In genomic region chr10:32379950-32380547, GRCh38 we compare ENCODE assay signal across 1 cellular context.
TF ChIP-seq lines count a peak whose summit lies in the region.

No MANE protein-coding gene starts in this region.

TF ChIP-seq in K562, 482 proteins besides CTCF, POLR2A, EP300 and RAD21 (continued from another document and continues in another):
- TF ChIP-seq, protein P1, sequence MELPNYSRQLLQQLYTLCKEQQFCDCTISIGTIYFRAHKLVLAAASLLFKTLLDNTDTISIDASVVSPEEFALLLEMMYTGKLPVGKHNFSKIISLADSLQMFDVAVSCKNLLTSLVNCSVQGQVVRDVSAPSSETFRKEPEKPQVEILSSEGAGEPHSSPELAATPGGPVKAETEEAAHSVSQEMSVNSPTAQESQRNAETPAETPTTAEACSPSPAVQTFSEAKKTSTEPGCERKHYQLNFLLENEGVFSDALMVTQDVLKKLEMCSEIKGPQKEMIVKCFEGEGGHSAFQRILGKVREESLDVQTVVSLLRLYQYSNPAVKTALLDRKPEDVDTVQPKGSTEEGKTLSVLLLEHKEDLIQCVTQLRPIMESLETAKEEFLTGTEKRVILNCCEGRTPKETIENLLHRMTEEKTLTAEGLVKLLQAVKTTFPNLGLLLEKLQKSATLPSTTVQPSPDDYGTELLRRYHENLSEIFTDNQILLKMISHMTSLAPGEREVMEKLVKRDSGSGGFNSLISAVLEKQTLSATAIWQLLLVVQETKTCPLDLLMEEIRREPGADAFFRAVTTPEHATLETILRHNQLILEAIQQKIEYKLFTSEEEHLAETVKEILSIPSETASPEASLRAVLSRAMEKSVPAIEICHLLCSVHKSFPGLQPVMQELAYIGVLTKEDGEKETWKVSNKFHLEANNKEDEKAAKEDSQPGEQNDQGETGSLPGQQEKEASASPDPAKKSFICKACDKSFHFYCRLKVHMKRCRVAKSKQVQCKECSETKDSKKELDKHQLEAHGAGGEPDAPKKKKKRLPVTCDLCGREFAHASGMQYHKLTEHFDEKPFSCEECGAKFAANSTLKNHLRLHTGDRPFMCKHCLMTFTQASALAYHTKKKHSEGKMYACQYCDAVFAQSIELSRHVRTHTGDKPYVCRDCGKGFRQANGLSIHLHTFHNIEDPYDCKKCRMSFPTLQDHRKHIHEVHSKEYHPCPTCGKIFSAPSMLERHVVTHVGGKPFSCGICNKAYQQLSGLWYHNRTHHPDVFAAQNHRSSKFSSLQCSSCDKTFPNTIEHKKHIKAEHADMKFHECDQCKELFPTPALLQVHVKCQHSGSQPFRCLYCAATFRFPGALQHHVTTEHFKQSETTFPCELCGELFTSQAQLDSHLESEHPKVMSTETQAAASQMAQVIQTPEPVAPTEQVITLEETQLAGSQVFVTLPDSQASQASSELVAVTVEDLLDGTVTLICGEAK (IDR thresholded peaks at IDR 0.05), result peak; percentile 69; the same call in 1 of the 2 replicates
- TF ChIP-seq, protein P1 (CRISPR knock-in tag; IDR thresholded peaks at IDR 0.05), result no peak
- peak; percentile 29; the same call in 1 of the 2 replicates for TF ChIP-seq ZNF592 (IDR thresholded peaks at IDR 0.05)
- peak; percentile 96 for TF ChIP-seq LARP7 (IDR thresholded peaks at IDR 0.05)
- peak; percentile 90; the same call in 1 of the 2 replicates for TF ChIP-seq HDGF (IDR thresholded peaks at IDR 0.05)
- peak; percentile 46 for TF ChIP-seq ARHGAP35 (IDR thresholded peaks at IDR 0.05; ENCODE audit: partially characterized antibody)
- TF ChIP-seq ZNF280A (IDR thresholded peaks at IDR 0.05; ENCODE audit: low read depth, partially characterized antibody), result peak; percentile 24
- peak; percentile 85 for TF ChIP-seq EHMT2 (IDR thresholded peaks at IDR 0.05)
- TF ChIP-seq GATAD2A (IDR thresholded peaks at IDR 0.05), result peak; percentile 88
- TF ChIP-seq MCM3 (IDR thresholded peaks at IDR 0.05), result no peak
- no peak for TF ChIP-seq CBX3 (IDR thresholded peaks at IDR 0.05; ENCODE audit: borderline replicate concordance in 1 of 2, low read length in 2 of 2)
- TF ChIP-seq TAL1 (IDR thresholded peaks at IDR 0.05), result peak; percentile 32
- TF ChIP-seq, protein P2, sequence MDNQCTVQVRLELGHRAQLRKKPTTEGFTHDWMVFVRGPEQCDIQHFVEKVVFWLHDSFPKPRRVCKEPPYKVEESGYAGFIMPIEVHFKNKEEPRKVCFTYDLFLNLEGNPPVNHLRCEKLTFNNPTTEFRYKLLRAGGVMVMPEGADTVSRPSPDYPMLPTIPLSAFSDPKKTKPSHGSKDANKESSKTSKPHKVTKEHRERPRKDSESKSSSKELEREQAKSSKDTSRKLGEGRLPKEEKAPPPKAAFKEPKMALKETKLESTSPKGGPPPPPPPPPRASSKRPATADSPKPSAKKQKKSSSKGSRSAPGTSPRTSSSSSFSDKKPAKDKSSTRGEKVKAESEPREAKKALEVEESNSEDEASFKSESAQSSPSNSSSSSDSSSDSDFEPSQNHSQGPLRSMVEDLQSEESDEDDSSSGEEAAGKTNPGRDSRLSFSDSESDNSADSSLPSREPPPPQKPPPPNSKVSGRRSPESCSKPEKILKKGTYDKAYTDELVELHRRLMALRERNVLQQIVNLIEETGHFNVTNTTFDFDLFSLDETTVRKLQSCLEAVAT (IDR thresholded peaks at IDR 0.05), result peak; percentile 85
- peak; percentile 38 for TF ChIP-seq PRDM10 (IDR thresholded peaks at IDR 0.05; ENCODE audit: partially characterized antibody)
- TF ChIP-seq MTA1 (IDR thresholded peaks at IDR 0.05; ENCODE audit: borderline replicate concordance), result 0 out of 2 replicates have a peak, but pooled peaks have one; percentile 41
- 0 out of 2 replicates have a peak, but pooled peaks have one; percentile 49 for TF ChIP-seq ARID2 (IDR thresholded peaks at IDR 0.05)
- TF ChIP-seq ZKSCAN3 (CRISPR knock-in tag; IDR thresholded peaks at IDR 0.05), result no peak
- peak; percentile 26; the same call in 1 of the 2 replicates for TF ChIP-seq HBP1 (CRISPR knock-in tag; IDR thresholded peaks at IDR 0.05)
- TF ChIP-seq TEAD1 (CRISPR knock-in tag; IDR thresholded peaks at IDR 0.05), result no peak
- peak; percentile 43 for TF ChIP-seq ASH1L (IDR thresholded peaks at IDR 0.05; ENCODE audit: borderline replicate concordance, low read depth, partially characterized antibody)
- peak; percentile 75 for TF ChIP-seq CBFA2T3 (IDR thresholded peaks at IDR 0.05)
- peak; percentile 67; the same call in 1 of the 2 replicates for TF ChIP-seq SMARCA4 (IDR thresholded peaks at IDR 0.05)
- TF ChIP-seq, protein P3, sequence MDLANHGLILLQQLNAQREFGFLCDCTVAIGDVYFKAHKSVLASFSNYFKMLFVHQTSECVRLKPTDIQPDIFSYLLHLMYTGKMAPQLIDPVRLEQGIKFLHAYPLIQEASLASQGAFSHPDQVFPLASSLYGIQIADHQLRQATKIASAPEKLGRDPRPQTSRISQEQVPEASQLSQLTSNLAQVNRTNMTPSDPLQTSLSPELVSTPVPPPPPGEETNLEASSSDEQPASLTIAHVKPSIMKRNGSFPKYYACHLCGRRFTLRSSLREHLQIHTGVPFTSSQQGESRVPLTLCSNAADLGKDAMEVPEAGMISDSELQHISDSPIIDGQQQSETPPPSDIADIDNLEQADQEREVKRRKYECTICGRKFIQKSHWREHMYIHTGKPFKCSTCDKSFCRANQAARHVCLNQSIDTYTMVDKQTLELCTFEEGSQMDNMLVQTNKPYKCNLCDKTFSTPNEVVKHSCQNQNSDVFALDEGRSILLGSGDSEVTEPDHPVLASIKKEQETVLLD (IDR thresholded peaks at IDR 0.05), result peak; percentile 73; the same call in 1 of the 2 replicates
- no peak for TF ChIP-seq TCF15 (CRISPR knock-in tag; IDR thresholded peaks at IDR 0.05)
- peak; percentile 51; the same call in 1 of the 2 replicates for TF ChIP-seq ZEB2 (IDR thresholded peaks at IDR 0.05)
